In genomic region chr11:80443177-80443576, GRCh38 we compare ENCODE assay signal across 19 cellular contexts.
DNase-seq lines count a peak whose midpoint lies in the region; ATAC-seq, FAIRE-seq and TF ChIP-seq lines count a peak whose summit lies in the region.
"Had no signal": no experiment of that assay in that cellular context is flagged by ENCODE, and none has a peak within 500 bp of the region (broad histone marks: within the 10 kb centered on the region; RNA-seq: fewer than 3 reads in every experiment).

No MANE protein-coding gene starts in this region.

- no peaks in the 10 kb centered on the region for H3K36me3 Mint-ChIP-seq in activated T-helper 17 cell treated with anti-CD3 and anti-CD28 coated beads, Interleukin-2, amount 50 U/mL, for 72 hours (ENCODE audit: low read depth)
- H3K36me3 Mint-ChIP-seq: CD8-positive, alpha-beta T cell had no signal

- H3K36me3 ChIP-seq in upper lobe of right lung = no peaks in the 10 kb centered on the region
- no peaks in the 10 kb centered on the region for H3K36me3 ChIP-seq in HepG2 (replicated peaks in 1 of 2; ENCODE audit: control insufficient read depth in 1 of 2, insufficient read depth in 2 of 2, low read length in 2 of 2)
- H3K36me3 ChIP-seq: BE2C, MG63 had no signal

- H3K27ac Mint-ChIP-seq in activated T-helper 17 cell treated with anti-CD3 and anti-CD28 coated beads, Interleukin-2, amount 50 U/mL, for 72 hours = no peak overlapping the region
- H3K27ac Mint-ChIP-seq: CD8-positive, alpha-beta T cell had no signal

- no TSS peak for BruUV-seq in HepG2 (replicated peaks; lab: Mats Ljungman, UMichigan)

- TF ChIP-seq CTCF in upper lobe of right lung (IDR thresholded peaks at IDR 0.05) (no peak), HepG2 (CRISPR knock-in tag; IDR thresholded peaks at IDR 0.05) (no peak)

- no peak overlapping the region for H3K4me2 ChIP-seq in HepG2 (ENCODE audit: low read depth, low read length)

- H3K4me3 Mint-ChIP-seq in activated T-helper 17 cell treated with anti-CD3 and anti-CD28 coated beads, Interleukin-2, amount 50 U/mL, for 72 hours = no peak overlapping the region
- H3K4me3 Mint-ChIP-seq: CD8-positive, alpha-beta T cell had no signal

- intact Hi-C loops in upper lobe of right lung (cut with DNase I) (no loop called here), HepG2 (cut with micrococcal nuclease; ENCODE audit: unreplicated experiment) (no loop called here)

- no peak for TF ChIP-seq POLR2A in HepG2 (IDR thresholded peaks at IDR 0.05; ENCODE audit: insufficient read depth in 1 of 2, low read depth in 2 of 2, low read length in 2 of 2)

- FAIRE-seq in HepG2 (lab: Jason Lieb, UNC) = no peak
- FAIRE-seq: H1 had no signal

- H3K9me3 ChIP-seq in upper lobe of right lung = no peaks in the 10 kb centered on the region
- no peaks in the 10 kb centered on the region for H3K9me3 ChIP-seq in HepG2 (ENCODE audit: low read length)
- H3K9me3 ChIP-seq: BE2C, MG63 had no signal

- H3K4me1 ChIP-seq in upper lobe of right lung (no peaks in the 10 kb centered on the region), HepG2 (ENCODE audit: insufficient read depth, low read length) (no peaks in the 10 kb centered on the region)
- H3K4me1 ChIP-seq: BE2C had no signal

- H4K20me1 ChIP-seq in HepG2 (ENCODE audit: insufficient read depth, low read length) = no peaks in the 10 kb centered on the region

- POLR2A ChIA-PET in HepG2 (lab: Yijun Ruan, JAX) = no interaction called here

- H2AFZ ChIP-seq in HepG2 (ENCODE audit: low read length) = no peak overlapping the region

- H3K79me2 ChIP-seq in HepG2 (ENCODE audit: insufficient read depth, low read length) = no peaks in the 10 kb centered on the region

- WGBS in HepG2 (ENCODE audit: low lambda C conversion rate) = 0% methylated on average over 2 of the region's 2 CpGs

- no peaks in the 10 kb centered on the region for H3K4me1 Mint-ChIP-seq in activated T-helper 17 cell treated with anti-CD3 and anti-CD28 coated beads, Interleukin-2, amount 50 U/mL, for 72 hours

- no peaks in the 10 kb centered on the region for H3K27me3 Mint-ChIP-seq in activated T-helper 17 cell treated with anti-CD3 and anti-CD28 coated beads, Interleukin-2, amount 50 U/mL, for 72 hours

- DNase-seq in NCI-H226 = peak; percentile 31
- peak; percentile 46 for DNase-seq in SW480 (ENCODE audit: low spot score)
- peak; percentile 10 for DNase-seq in epithelial cell of prostate (ENCODE audit: low read depth, low spot score)
- DNase-seq in upper lobe of right lung = no peak
- DNase-seq in HepG2 (ENCODE audit: low spot score) = no peak
- no peak for DNase-seq in COLO829 (ENCODE audit: low spot score)
- DNase-seq: BE2C; CD8-positive, alpha-beta T cell; DMS 273 treated with DMSO at 0.1 percent for 48 hours; EL; KBM-7; MG63; NCI-H1092 treated with DMSO at 0.1 percent for 48 hours; NCI-H187; NCI-H2171; NCI-H524 had no signal

- CTCF ChIA-PET in HepG2 (lab: Yijun Ruan, JAX; ENCODE audit: low intra/inter-chr PET ratio, low total read pairs) = no interaction called here

- in situ Hi-C loops in HepG2 (cut with HindIII; ENCODE audit: extremely low pct_ligation_motif_present, low pct_unique_long_range_greater_than_20kb) = no loop called here

- no peak for TF ChIP-seq RAD21 in HepG2 (CRISPR knock-in tag; IDR thresholded peaks at IDR 0.05)

- H3K27me3 ChIP-seq in upper lobe of right lung (no peaks in the 10 kb centered on the region), HepG2 (ENCODE audit: control insufficient read depth in 1 of 2, insufficient read depth in 2 of 2, low read length in 2 of 2) (no peaks in the 10 kb centered on the region)
- H3K27me3 ChIP-seq: BE2C, MG63 had no signal

- H3K4me3 ChIP-seq in upper lobe of right lung (no peak overlapping the region), HepG2 (replicated peaks in 1 of 3; ENCODE audit: insufficient read depth in 1 of 3, low read depth in 2 of 3, low read length in 3 of 3) (no peak overlapping the region)
- H3K4me3 ChIP-seq: MG63 had no signal

- peak; percentile 55 for ATAC-seq in upper lobe of right lung
- no peak for ATAC-seq in HepG2
- no peak for ATAC-seq in activated T-helper 17 cell treated with anti-CD3 and anti-CD28 coated beads, Interleukin-2, amount 50 U/mL, for 72 hours (replicated peaks)
- ATAC-seq: CD8-positive, alpha-beta T cell had no signal

- H3K27ac ChIP-seq in epithelial cell of prostate (peak overlapping the region; percentile 86), upper lobe of right lung (no peak overlapping the region), HepG2 (ENCODE audit: extremely low read length, insufficient read depth, low read length) (no peak overlapping the region)
- H3K27ac ChIP-seq: HL-60 had no signal

- H3K9ac ChIP-seq in HepG2 (ENCODE audit: insufficient read depth, low read depth, low read length) = no peak overlapping the region

- TF ChIP-seq EP300 in HepG2 (IDR thresholded peaks at IDR 0.05; ENCODE audit: low read depth in 2 of 2, low read length in 2 of 2) = no peak
- no peak for TF ChIP-seq EP300 in HepG2 (CRISPR knock-in tag; IDR thresholded peaks at IDR 0.05; ENCODE audit: borderline replicate concordance)

- H3K9me3 Mint-ChIP-seq in activated T-helper 17 cell treated with anti-CD3 and anti-CD28 coated beads, Interleukin-2, amount 50 U/mL, for 72 hours = peaks cover 24% of the 10 kb centered on the region

TF ChIP-seq in HepG2, 621 proteins besides CTCF, POLR2A, EP300 and RAD21 (continues in another document):
- no peak for TF ChIP-seq KDM2A (CRISPR knock-in tag; IDR thresholded peaks at IDR 0.05; ENCODE audit: borderline replicate concordance, low read depth)
- TF ChIP-seq ZBTB7B (CRISPR knock-in tag; IDR thresholded peaks at IDR 0.05) = no peak
- TF ChIP-seq, protein P1, sequence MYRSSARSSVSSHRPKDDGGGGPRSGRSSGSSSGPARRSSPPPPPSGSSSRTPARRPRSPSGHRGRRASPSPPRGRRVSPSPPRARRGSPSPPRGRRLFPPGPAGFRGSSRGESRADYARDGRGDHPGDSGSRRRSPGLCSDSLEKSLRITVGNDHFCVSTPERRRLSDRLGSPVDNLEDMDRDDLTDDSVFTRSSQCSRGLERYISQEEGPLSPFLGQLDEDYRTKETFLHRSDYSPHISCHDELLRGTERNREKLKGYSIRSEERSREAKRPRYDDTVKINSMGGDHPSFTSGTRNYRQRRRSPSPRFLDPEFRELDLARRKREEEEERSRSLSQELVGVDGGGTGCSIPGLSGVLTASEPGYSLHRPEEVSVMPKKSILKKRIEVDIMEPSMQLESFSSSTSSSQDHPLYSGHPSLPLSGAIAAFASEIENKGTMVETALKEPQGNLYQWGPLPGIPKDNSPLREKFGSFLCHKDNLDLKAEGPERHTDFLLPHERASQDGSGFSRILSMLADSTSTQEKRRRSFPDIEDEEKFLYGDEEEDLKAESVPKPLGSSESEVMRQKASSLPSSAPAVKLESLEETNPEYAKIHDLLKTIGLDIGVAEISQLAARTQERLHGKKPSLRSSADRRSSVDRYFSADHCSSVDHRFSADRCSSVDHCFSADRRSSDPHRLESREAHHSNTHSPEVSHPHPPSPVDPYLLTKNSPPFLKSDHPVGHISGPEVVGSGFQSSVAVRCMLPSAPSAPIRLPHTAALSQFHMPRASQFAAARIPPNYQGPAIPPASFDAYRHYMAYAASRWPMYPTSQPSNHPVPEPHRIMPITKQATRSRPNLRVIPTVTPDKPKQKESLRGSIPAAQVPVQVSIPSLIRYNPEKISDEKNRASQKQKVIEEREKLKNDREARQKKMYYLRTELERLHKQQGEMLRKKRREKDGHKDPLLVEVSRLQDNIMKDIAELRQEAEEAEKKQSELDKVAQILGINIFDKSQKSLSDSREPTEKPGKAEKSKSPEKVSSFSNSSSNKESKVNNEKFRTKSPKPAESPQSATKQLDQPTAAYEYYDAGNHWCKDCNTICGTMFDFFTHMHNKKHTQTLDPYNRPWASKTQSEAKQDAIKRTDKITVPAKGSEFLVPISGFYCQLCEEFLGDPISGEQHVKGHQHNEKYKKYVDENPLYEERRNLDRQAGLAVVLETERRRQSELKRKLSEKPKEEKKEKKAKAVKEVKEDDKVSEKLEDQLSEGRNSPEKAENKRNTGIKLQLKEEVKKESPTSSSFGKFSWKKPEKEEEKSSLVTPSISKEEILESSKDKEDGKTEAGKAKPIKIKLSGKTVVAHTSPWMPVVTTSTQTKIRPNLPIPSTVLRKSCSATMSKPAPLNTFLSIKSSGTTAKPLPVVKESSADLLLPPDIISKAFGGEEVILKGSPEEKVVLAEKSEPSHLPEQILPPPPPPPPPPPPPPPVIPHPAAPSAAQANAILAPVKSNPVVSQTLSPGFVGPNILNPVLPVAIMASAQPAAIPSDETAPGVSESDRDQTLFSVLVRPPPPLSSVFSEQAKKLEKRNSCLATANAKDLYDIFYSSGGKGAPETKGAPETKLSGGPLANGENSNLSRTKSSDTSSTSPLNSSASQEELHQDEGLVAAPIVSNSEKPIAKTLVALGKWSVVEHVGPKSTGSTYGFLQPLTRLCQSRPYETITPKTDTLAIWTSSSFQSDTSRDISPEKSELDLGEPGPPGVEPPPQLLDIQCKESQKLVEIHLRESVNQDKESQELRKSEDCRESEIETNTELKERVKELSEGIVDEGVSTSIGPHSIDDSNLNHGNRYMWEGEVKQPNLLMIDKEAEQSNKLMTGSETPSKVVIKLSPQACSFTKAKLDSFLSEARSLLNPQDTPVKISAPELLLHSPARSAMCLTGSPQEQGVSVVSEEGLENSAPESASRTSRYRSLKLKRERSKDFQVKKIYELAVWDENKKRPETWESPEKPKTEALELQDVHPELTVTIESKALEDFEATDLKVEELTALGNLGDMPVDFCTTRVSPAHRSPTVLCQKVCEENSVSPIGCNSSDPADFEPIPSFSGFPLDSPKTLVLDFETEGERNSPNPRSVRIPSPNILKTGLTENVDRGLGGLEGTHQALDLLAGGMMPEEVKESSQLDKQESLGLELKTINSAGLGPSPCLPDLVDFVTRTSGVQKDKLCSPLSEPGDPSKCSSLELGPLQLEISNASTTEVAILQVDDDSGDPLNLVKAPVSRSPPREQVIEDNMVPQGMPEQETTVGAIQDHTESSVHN (CRISPR knock-in tag; IDR thresholded peaks at IDR 0.05) = no peak
- TF ChIP-seq GLMP (CRISPR knock-in tag; IDR thresholded peaks at IDR 0.05; ENCODE audit: borderline replicate concordance) = no peak
- no peak for TF ChIP-seq PRMT3 (CRISPR knock-in tag; IDR thresholded peaks at IDR 0.05; ENCODE audit: borderline replicate concordance, low read depth)
- no peak for TF ChIP-seq MIER2 (CRISPR knock-in tag; IDR thresholded peaks at IDR 0.05)
- TF ChIP-seq ZNF678 (CRISPR knock-in tag; IDR thresholded peaks at IDR 0.05) = no peak

Comparison
In these comparisons a context has a peak if more than half of its experiments do, and no peak if none do; other contexts are left out.
1. DNase-seq: peak in NCI-H226 (single experiment), SW480 (single experiment) and epithelial cell of prostate (single experiment); none in upper lobe of right lung (single experiment), HepG2 (single experiment) and COLO829 (single experiment).